In the genomic region with DNA sequence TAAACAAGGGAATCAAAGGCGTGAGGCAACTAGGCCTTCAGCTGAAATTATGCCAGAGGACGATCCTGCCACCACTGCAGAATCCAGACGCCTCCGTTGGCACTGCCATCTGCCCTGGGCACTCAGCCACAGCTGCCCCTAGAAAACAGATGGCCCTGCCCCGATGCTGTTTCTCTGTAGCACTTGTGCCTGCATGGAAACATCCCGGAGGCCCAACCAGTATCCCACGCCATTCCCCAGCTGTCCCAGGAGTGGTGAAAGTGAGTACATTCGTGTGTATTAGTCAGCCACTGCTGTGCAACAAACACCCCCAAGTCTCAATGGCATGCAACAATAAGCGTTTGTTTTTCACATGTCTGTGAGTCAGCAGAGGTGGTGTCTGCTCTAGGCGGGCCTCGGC, we compare ENCODE assay signal across 17 cellular contexts. TPM values are rescaled to one million over a fixed set of nuclear protein-coding genes. Genes with fewer than 3 reads are reported as not detected.
DNase-seq lines count a peak whose midpoint lies in the region; ATAC-seq and TF ChIP-seq lines count a peak whose summit lies in the region.
"Had no signal": no experiment of that assay in that cellular context is flagged by ENCODE, and none has a peak within 500 bp of the region (broad histone marks: within the 10 kb centered on the region; RNA-seq: fewer than 3 reads in every experiment).

No MANE protein-coding gene starts in this region.

- no peaks in the 10 kb centered on the region for H3K4me1 Mint-ChIP-seq in activated naive CD4-positive, alpha-beta T cell treated with anti-CD3 and anti-CD28 coated beads, Interleukin-2, amount 10 ng/mL, durations not matched to agents 7 days and 5 days
- H3K4me1 Mint-ChIP-seq: activated T-helper 17 cell treated with anti-CD3 and anti-CD28 coated beads, Interleukin-2, amount 50 U/mL, for 72 hours had no signal

- DNase-seq in G401 (ENCODE audit: low spot score), result peak; percentile 86
- DNase-seq in NCI-H69 (lab: John Stamatoyannopoulos, UW), result peak; percentile 16
- DNase-seq in esophagus muscularis mucosa (ENCODE audit: extremely low spot score), result no peak
- DNase-seq in nucleus accumbens (lab: John Stamatoyannopoulos, UW), result peak in 40 of 56 donors; percentile 4 to 76 (median 34)
- no peak for DNase-seq in activated naive CD4-positive, alpha-beta T cell treated with anti-CD3 and anti-CD28 coated beads, Interleukin-2, amount 10 ng/mL, durations not matched to agents 7 days and 5 days
- no peak for DNase-seq in A172 (ENCODE audit: low spot score)
- DNase-seq in EL, result no peak
- DNase-seq: activated CD4-positive, alpha-beta T cell treated with anti-CD3 and anti-CD28 coated beads, Interleukin-2, amount 50 U/mL, for 48 hours; AML-193; aorta; effector CD4-positive, alpha-beta T cell; Karpas-422; NCI-H1930 had no signal

- peak overlapping the region; percentile 19 to 77 (median 38) for H3K27ac ChIP-seq in esophagus muscularis mucosa (replicated peaks in 1 of 4)
- H3K27ac ChIP-seq: suprapubic skin had no signal

- H3K27ac Mint-ChIP-seq in activated naive CD4-positive, alpha-beta T cell treated with anti-CD3 and anti-CD28 coated beads, Interleukin-2, amount 10 ng/mL, durations not matched to agents 7 days and 5 days, result no peak overlapping the region
- H3K27ac Mint-ChIP-seq: activated T-helper 17 cell treated with anti-CD3 and anti-CD28 coated beads, Interleukin-2, amount 50 U/mL, for 72 hours; mesothelial cell of epicardium had no signal

- H3K4me1 ChIP-seq in esophagus muscularis mucosa, result peaks cover 29 to 84% (median 72%) of the 10 kb centered on the region in 4 donors

- intact Hi-C loops in esophagus muscularis mucosa (cut with DNase I), result loop anchor here (5.0 kb wide), 2 partner anchors 37 to 82 kb away; a partner anchor contains a TSS

- WGBS in esophagus muscularis mucosa, result 64% methylated on average over 7 of the region's 11 CpGs

- H3K9me3 ChIP-seq in esophagus muscularis mucosa, result no peaks in the 10 kb centered on the region
- H3K9me3 ChIP-seq: suprapubic skin had no signal

- ATAC-seq in GM18873 (IDR thresholded peaks at IDR 0.05; ENCODE audit: low FRiP score, unreplicated experiment), result no peak
- ATAC-seq: activated T-helper 17 cell treated with anti-CD3 and anti-CD28 coated beads, Interleukin-2, amount 50 U/mL, for 72 hours had no signal

- peaks cover 0 to 8% (median 4%) of the 10 kb centered on the region in 4 donors for H3K36me3 ChIP-seq in esophagus muscularis mucosa

- no peak overlapping the region for H3K4me3 ChIP-seq in esophagus muscularis mucosa
- H3K4me3 ChIP-seq: suprapubic skin had no signal

- H3K4me3 Mint-ChIP-seq in activated naive CD4-positive, alpha-beta T cell treated with anti-CD3 and anti-CD28 coated beads, Interleukin-2, amount 10 ng/mL, durations not matched to agents 7 days and 5 days, result no peak overlapping the region
- H3K4me3 Mint-ChIP-seq: activated T-helper 17 cell treated with anti-CD3 and anti-CD28 coated beads, Interleukin-2, amount 50 U/mL, for 72 hours; mesothelial cell of epicardium had no signal

- H3K36me3 Mint-ChIP-seq in activated naive CD4-positive, alpha-beta T cell treated with anti-CD3 and anti-CD28 coated beads, Interleukin-2, amount 10 ng/mL, durations not matched to agents 7 days and 5 days, result peaks cover 6% of the 10 kb centered on the region

- in situ Hi-C loops in G401 (cut with HindIII; ENCODE audit: low sequenced_read_pairs), result no loop called here

- peaks cover 11% of the 10 kb centered on the region for H3K27me3 Mint-ChIP-seq in activated naive CD4-positive, alpha-beta T cell treated with anti-CD3 and anti-CD28 coated beads, Interleukin-2, amount 10 ng/mL, durations not matched to agents 7 days and 5 days

- no peak for TF ChIP-seq CTCF in esophagus muscularis mucosa (IDR thresholded peaks at IDR 0.05)

- no peaks in the 10 kb centered on the region for H3K9me3 Mint-ChIP-seq in activated naive CD4-positive, alpha-beta T cell treated with anti-CD3 and anti-CD28 coated beads, Interleukin-2, amount 10 ng/mL, durations not matched to agents 7 days and 5 days
- H3K9me3 Mint-ChIP-seq: activated T-helper 17 cell treated with anti-CD3 and anti-CD28 coated beads, Interleukin-2, amount 50 U/mL, for 72 hours; mesothelial cell of epicardium had no signal

- TF ChIP-seq POLR2A in esophagus muscularis mucosa (IDR thresholded peaks at IDR 0.05; ENCODE audit: low read depth), result no peak

- CTCF ChIA-PET in activated naive CD4-positive, alpha-beta T cell treated with anti-CD3 and anti-CD28 coated beads, Interleukin-2, amount 10 ng/mL, durations not matched to agents 7 days and 5 days (lab: Charles Lee), result interaction anchor here (0.8 to 1.3 kb wide), 2 partner anchors 13 to 224 kb away, joined by 3 to 5 read pairs; no protein-coding TSS in a partner anchor

- TF ChIP-seq EP300 in esophagus muscularis mucosa (IDR thresholded peaks at IDR 0.05), result no peak

- no peaks in the 10 kb centered on the region for H3K27me3 ChIP-seq in esophagus muscularis mucosa
- H3K27me3 ChIP-seq: suprapubic skin had no signal

RNA-seq across cellular contexts. Expression of a gene that starts 8.9 kb away (rescaled TPM):
- 2.1 and 2.7 TPM in 2 replicates for total RNA-seq in G401 (2014; rRNA removed; shearing (Covaris generic))
- total RNA-seq in esophagus muscularis mucosa, result 10 to 100 TPM in 1 of 4 donors, 1 to 10 TPM in 3; 5.3 to 10.1 (median 6.6) TPM
- 0.98 and 1.4 TPM in 2 replicates for total RNA-seq in A172 (2014; rRNA removed; shearing (Covaris generic))

RNA-seq across cellular contexts. Expression of a gene that starts 37.8 kb away (rescaled TPM):
- 5.0 and 8.3 TPM in 2 replicates for total RNA-seq in G401 (2014; rRNA removed; shearing (Covaris generic))
- 10 to 100 TPM in 2 of 4 donors, 1 to 10 TPM in 2; 9.1 to 19.0 (median 13.5) TPM for total RNA-seq in esophagus muscularis mucosa
- total RNA-seq in A172 (2014; rRNA removed; shearing (Covaris generic)), result 2.5 and 5.3 TPM in 2 replicates

Comparison
In these comparisons a context has a peak if more than half of its experiments do, and no peak if none do; other contexts are left out.
1. DNase-seq: peak in G401 (single experiment), NCI-H69 (single experiment) and nucleus accumbens (40 of 56); none in esophagus muscularis mucosa (single experiment), activated naive CD4-positive, alpha-beta T cell treated with anti-CD3 and anti-CD28 coated beads, Interleukin-2, amount 10 ng/mL, durations not matched to agents 7 days and 5 days (single experiment), A172 (single experiment) and EL (single experiment).